Comparison of ENCODE assay signal across 18 cellular contexts in genomic region chr11:103541186-103541795, GRCh38.
DNase-seq lines count a peak whose midpoint lies in the region; ATAC-seq and TF ChIP-seq lines count a peak whose summit lies in the region.
"Had no signal": no experiment of that assay in that cellular context is flagged by ENCODE, and none has a peak within 500 bp of the region (broad histone marks: within the 10 kb centered on the region; RNA-seq: fewer than 3 reads in every experiment).

No MANE protein-coding gene starts in this region.

- TF ChIP-seq CTCF in DND-41 (IDR thresholded peaks at IDR 0.05; ENCODE audit: borderline replicate concordance, extremely low read depth, low read length, poor library complexity, severe bottlenecking) (no peak), RWPE2 (IDR thresholded peaks at IDR 0.05; ENCODE audit: poor library complexity, severe bottlenecking) (no peak), fibroblast of mammary gland (conservative IDR thresholded peaks at IDR 0.05; ENCODE audit: control insufficient read depth, insufficient read depth, low read depth, low read length) (no peak)

- H3K9me3 ChIP-seq in DND-41 (ENCODE audit: insufficient read depth, low read length, severe bottlenecking) (peaks cover 18% of the 10 kb centered on the region), RWPE2 (ENCODE audit: severe bottlenecking) (no peaks in the 10 kb centered on the region)
- H3K9me3 ChIP-seq: prostate gland, testis had no signal

- H3K4me1 ChIP-seq in DND-41 (ENCODE audit: insufficient read depth, low read length) (no peaks in the 10 kb centered on the region), RWPE2 (ENCODE audit: insufficient read depth, poor library complexity, severe bottlenecking) (no peaks in the 10 kb centered on the region)
- H3K4me1 ChIP-seq: prostate gland, testis had no signal

- no peak; the same call in 1 of the 2 replicates for TF ChIP-seq EP300 in Ishikawa (IDR thresholded peaks at IDR 0.05; ENCODE audit: borderline replicate concordance)

- no peaks in the 10 kb centered on the region for H3K36me3 ChIP-seq in DND-41 (ENCODE audit: insufficient read depth, low read length)
- no peaks in the 10 kb centered on the region for H3K36me3 ChIP-seq in RWPE2 (ENCODE audit: low read depth)
- H3K36me3 ChIP-seq: prostate gland had no signal

- ATAC-seq in DND-41 (ENCODE audit: insufficient read depth, low read depth) (no peak), RWPE2 (ENCODE audit: low read depth) (peak; percentile 38; the same call in 1 of the 3 replicates), GM18867 (IDR thresholded peaks at IDR 0.05; ENCODE audit: unreplicated experiment) (no peak)

- H3K79me2 ChIP-seq in DND-41 (ENCODE audit: insufficient read depth, low read length), result no peaks in the 10 kb centered on the region

- DNase-seq in DND-41 (peak; percentile 32), RWPE2 (ENCODE audit: low spot score) (no peak), fibroblast of mammary gland (ENCODE audit: low read depth) (peak; percentile 21)
- DNase-seq in activated T-cell treated with anti-CD3 and anti-CD28 coated beads, Interleukin-2, amount 50 U/mL, for 1 hour, result no peak
- no peak for DNase-seq in activated CD4-positive, CD25-positive, alpha-beta regulatory T cell treated with anti-CD3 and anti-CD28 coated beads, Interleukin-2, amount 50 U/mL, for 72 hours
- DNase-seq: activated CD4-positive, alpha-beta T cell treated with anti-CD3 and anti-CD28 coated beads, Interleukin-2, amount 50 U/mL, for 48 hours; activated naive CD8-positive, alpha-beta T cell treated with anti-CD3 and anti-CD28 coated beads for 36 hours; activated T-cell treated with anti-CD3 and anti-CD28 coated beads, Interleukin-2, amount 50 U/mL, for 48 hours; AML-193; HCEC 1CT; kidney; mesenchymal stem cell; nephron progenitor cell; testis had no signal

- H3K27ac ChIP-seq in DND-41 (ENCODE audit: low read length) (no peak overlapping the region), RWPE2 (ENCODE audit: poor library complexity, severe bottlenecking) (no peak overlapping the region)
- H3K27ac ChIP-seq: prostate gland, testis had no signal

- no peak for TF ChIP-seq RAD21 in Ishikawa (IDR thresholded peaks at IDR 0.05; ENCODE audit: low read depth)

- no peak overlapping the region for H3K4me2 ChIP-seq in DND-41 (ENCODE audit: insufficient read depth, low read length)
- H3K4me2 ChIP-seq: smooth muscle cell had no signal

- H3K27me3 ChIP-seq in DND-41 (ENCODE audit: insufficient read depth, low read length, poor library complexity), result no peaks in the 10 kb centered on the region
- no peaks in the 10 kb centered on the region for H3K27me3 ChIP-seq in RWPE2 (ENCODE audit: insufficient read depth, poor library complexity, severe bottlenecking)
- H3K27me3 ChIP-seq: testis had no signal

- H4K20me1 ChIP-seq in DND-41 (ENCODE audit: insufficient read depth, low read length), result no peaks in the 10 kb centered on the region

- H3K4me3 ChIP-seq in DND-41 (ENCODE audit: low read depth in 1 of 2, low read length in 2 of 2) (no peak overlapping the region), RWPE2 (ENCODE audit: severe bottlenecking) (no peak overlapping the region), fibroblast of mammary gland (ENCODE audit: control insufficient read depth, low read depth, low read length) (no peak overlapping the region)
- H3K4me3 ChIP-seq: prostate gland, smooth muscle cell, testis had no signal

- H3K9ac ChIP-seq in DND-41 (ENCODE audit: low read depth, low read length), result no peak overlapping the region

- H2AFZ ChIP-seq in DND-41 (ENCODE audit: low read depth, low read length), result no peak overlapping the region

TF ChIP-seq in Ishikawa, 13 proteins besides CTCF, POLR2A, EP300 and RAD21:
- TF ChIP-seq TEAD4 (IDR thresholded peaks at IDR 0.05) (no peak), USF1 (IDR thresholded peaks at IDR 0.05) (0 out of 2 replicates have a peak, but pooled peaks have one; percentile 38), TCF12 (IDR thresholded peaks at IDR 0.05; ENCODE audit: low read depth) (0 out of 2 replicates have a peak, but pooled peaks have one; percentile 18), FOXM1 (IDR thresholded peaks at IDR 0.05; ENCODE audit: borderline replicate concordance, low read depth) (no peak)

Comparison
In these comparisons a context has a peak if more than half of its experiments do, and no peak if none do; other contexts are left out.
1. DNase-seq: peak in DND-41 (single experiment) and fibroblast of mammary gland (single experiment); none in RWPE2 (single experiment), activated T-cell treated with anti-CD3 and anti-CD28 coated beads, Interleukin-2, amount 50 U/mL, for 1 hour (single experiment) and activated CD4-positive, CD25-positive, alpha-beta regulatory T cell treated with anti-CD3 and anti-CD28 coated beads, Interleukin-2, amount 50 U/mL, for 72 hours (single experiment).